ENCODE assay signal across 20 cellular contexts in genomic region chr17:66649818-66650489, GRCh38.
"Had no signal": no experiment of that assay in that cellular context is flagged by ENCODE, and none has a peak within 500 bp of the region (broad histone marks: within the 10 kb centered on the region; RNA-seq: fewer than 3 reads in every experiment).

No MANE protein-coding gene starts in this region.

- H3K27me3 ChIP-seq: ascending aorta, foreskin keratinocyte, right atrium auricular region, suprapubic skin had no signal

- H3K9me3 Mint-ChIP-seq: stimulated activated memory B cell treated with anti-CD40 and anti-IgM and Interleukin-4, amounts not matched to agents 10 μg/mL and 1 μg/mL and 100 μg/mL, for 72 hours; type B pancreatic cell had no signal

- H3K36me3 Mint-ChIP-seq: stimulated activated memory B cell treated with anti-CD40 and anti-IgM and Interleukin-4, amounts not matched to agents 10 μg/mL and 1 μg/mL and 100 μg/mL, for 72 hours; type B pancreatic cell had no signal

- FAIRE-seq: bronchial epithelial cell, colon, endothelial cell of umbilical vein had no signal

- H3K4me1 Mint-ChIP-seq: stimulated activated memory B cell treated with anti-CD40 and anti-IgM and Interleukin-4, amounts not matched to agents 10 μg/mL and 1 μg/mL and 100 μg/mL, for 72 hours had no signal

- DNase-seq: activated CD4-positive, alpha-beta T cell treated with anti-CD3 and anti-CD28 coated beads for 48 hours; activated effector memory CD4-positive, alpha-beta T cell treated with anti-CD3 and anti-CD28 coated beads, Interleukin-2, amount 50 U/mL, for 16 hours; foreskin keratinocyte; head of caudate nucleus; islet precursor cell; mammary epithelial cell; naive thymus-derived CD8-positive, alpha-beta T cell; nucleus accumbens; T-helper 9 cell; WERI-Rb-1 had no signal

- H3K27ac Mint-ChIP-seq: stimulated activated memory B cell treated with anti-CD40 and anti-IgM and Interleukin-4, amounts not matched to agents 10 μg/mL and 1 μg/mL and 100 μg/mL, for 72 hours; type B pancreatic cell had no signal

- ATAC-seq: foreskin keratinocyte; left lobe of liver; naive thymus-derived CD8-positive, alpha-beta T cell; stimulated activated memory B cell treated with anti-CD40 and anti-IgM and Interleukin-4, amounts not matched to agents 10 μg/mL and 1 μg/mL and 100 μg/mL, for 72 hours had no signal

- H3K4me3 Mint-ChIP-seq: stimulated activated memory B cell treated with anti-CD40 and anti-IgM and Interleukin-4, amounts not matched to agents 10 μg/mL and 1 μg/mL and 100 μg/mL, for 72 hours; type B pancreatic cell had no signal

- H3K4me1 ChIP-seq: ascending aorta, right atrium auricular region had no signal

- H3K27me3 Mint-ChIP-seq: naive thymus-derived CD8-positive, alpha-beta T cell; stimulated activated memory B cell treated with anti-CD40 and anti-IgM and Interleukin-4, amounts not matched to agents 10 μg/mL and 1 μg/mL and 100 μg/mL, for 72 hours had no signal

- H3K36me3 ChIP-seq: ascending aorta, right atrium auricular region, suprapubic skin, WERI-Rb-1 had no signal

- H3K4me3 ChIP-seq: ascending aorta, right atrium auricular region, smooth muscle cell, suprapubic skin had no signal

- H3K9me3 ChIP-seq: ascending aorta, right atrium auricular region, suprapubic skin had no signal

- H3K27ac ChIP-seq: ascending aorta, foreskin keratinocyte, right atrium auricular region, suprapubic skin, WERI-Rb-1 had no signal
